1 cellular context compared by ENCODE assay signal in the genomic region with DNA sequence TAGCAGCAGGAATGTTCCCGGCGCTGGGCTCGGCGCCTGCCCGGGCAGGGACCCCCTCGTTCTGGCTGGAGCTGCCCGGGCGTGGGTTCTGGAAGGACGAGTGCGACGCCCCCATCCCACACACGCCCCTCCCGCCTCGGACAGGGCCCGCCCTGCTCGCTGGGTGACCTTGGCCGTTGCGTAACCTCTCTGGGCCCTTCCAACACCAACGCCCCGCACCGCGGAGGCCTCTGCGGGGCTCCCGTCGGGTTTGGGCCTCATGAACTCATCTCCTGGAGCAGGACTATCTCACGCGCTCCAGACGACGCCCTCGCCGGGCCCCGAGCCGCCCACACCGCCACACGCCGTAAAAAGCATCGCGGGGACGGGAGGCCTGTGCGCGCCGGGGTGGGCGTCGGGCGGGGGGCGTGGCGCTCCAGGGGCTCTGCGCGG.
A peak's percentile ranks its signal among the peaks of the same experiment; 100 is the strongest.
TF ChIP-seq lines count a peak whose summit lies in the region.

No MANE protein-coding gene starts in this region.

TF ChIP-seq in H1, 55 proteins besides CTCF, POLR2A, EP300 and RAD21:
- peak; percentile 83 for TF ChIP-seq CEBPB (IDR thresholded peaks at IDR 0.05; ENCODE audit: low read depth, low read length)
- TF ChIP-seq TBP (IDR thresholded peaks at IDR 0.05; ENCODE audit: low read depth, low read length), result no peak
- TF ChIP-seq KDM1A (IDR thresholded peaks at IDR 0.05; ENCODE audit: borderline replicate concordance, low read length), result no peak
- TF ChIP-seq YY1 (IDR thresholded peaks at IDR 0.05; ENCODE audit: low read depth, low read length), result no peak
- no peak for TF ChIP-seq SP4 (IDR thresholded peaks at IDR 0.05; ENCODE audit: low read length)
